In the genomic region with DNA sequence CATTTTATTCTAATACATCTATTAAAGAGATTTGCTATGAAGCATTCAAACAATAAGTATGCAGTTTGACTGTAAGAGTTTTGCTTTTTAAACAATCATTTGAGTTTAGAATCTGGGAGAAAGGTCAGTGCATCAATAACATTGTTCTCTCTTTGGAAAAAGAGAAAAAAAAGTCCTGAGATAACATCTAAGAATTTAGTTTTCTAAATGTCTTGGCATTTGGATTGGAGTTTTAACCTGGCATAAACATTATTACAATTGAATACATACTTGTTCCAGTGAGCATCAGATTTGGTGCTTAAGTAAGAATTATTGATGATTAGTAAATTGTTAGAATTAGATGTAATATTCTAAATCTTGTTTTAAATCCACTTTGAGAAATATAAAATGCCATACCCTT, we compare ENCODE assay signal across 32 cellular contexts.
"Had no signal": no experiment of that assay in that cellular context is flagged by ENCODE, and none has a peak within 500 bp of the region (broad histone marks: within the 10 kb centered on the region; RNA-seq: fewer than 3 reads in every experiment).

No MANE protein-coding gene starts in this region.

- ATAC-seq: activated CD4-positive, alpha-beta T cell treated with anti-CD3 and anti-CD28 coated beads for 36 hours; activated CD4-positive, CD25-positive, alpha-beta regulatory T cell treated with anti-CD3 and anti-CD28 coated beads, Interleukin-2, amount 50 U/mL, for 24 hours; activated CD8-positive, alpha-beta T cell treated with anti-CD3 and anti-CD28 coated beads, Interleukin-2, amount 10 ng/mL, durations not matched to agents 7 days and 5 days; body of pancreas; WTC11 had no signal

- H3K27ac Mint-ChIP-seq: activated CD4-positive, alpha-beta T cell treated with anti-CD3 and anti-CD28 coated beads for 36 hours; activated CD4-positive, alpha-beta T cell treated with anti-CD3 and anti-CD28 coated beads, Interleukin-2, amount 10 ng/mL, durations not matched to agents 7 days and 5 days; activated CD8-positive, alpha-beta T cell treated with anti-CD3 and anti-CD28 coated beads, Interleukin-2, amount 10 ng/mL, durations not matched to agents 7 days and 5 days; activated naive CD4-positive, alpha-beta T cell treated with anti-CD3 and anti-CD28 coated beads, Interleukin-2, amount 50 U/mL, for 24 hours; activated naive CD8-positive, alpha-beta T cell treated with anti-CD3 and anti-CD28 coated beads, Interleukin-2, amount 10 ng/mL, durations not matched to agents 7 days and 5 days; activated T-cell treated with anti-CD3 and anti-CD28 coated beads, Interleukin-2, amount 50 U/mL, for 24 hours; activated T-helper 2 cell treated with anti-CD3 and anti-CD28 coated beads, Interferon-gamma antibody, Interleukin-2, Interleukin-4, amounts not matched to agents 10 μg/mL and 5 μg/mL and 100 μg/mL, durations not matched to agents 14 hours and 24 hours and 36 hours; T-helper 2 cell treated with Interferon-gamma antibody and Interleukin-4, amounts not matched to agents 5 μg/mL and 100 μg/mL, for 36 hours; WTC11 had no signal

- H3K4me3 ChIP-seq: ascending aorta, body of pancreas, breast epithelium, MG63, Peyer's patch had no signal

- H3K36me3 Mint-ChIP-seq: activated naive CD4-positive, alpha-beta T cell treated with anti-CD3 and anti-CD28 coated beads, Interleukin-2, amount 50 U/mL, for 24 hours; activated naive CD8-positive, alpha-beta T cell treated with anti-CD3 and anti-CD28 coated beads, Interleukin-2, amount 10 ng/mL, durations not matched to agents 7 days and 5 days; WTC11 had no signal

- H3K9me3 ChIP-seq: ascending aorta, body of pancreas, breast epithelium, MG63, Peyer's patch had no signal

- H3K9me3 Mint-ChIP-seq: activated CD4-positive, alpha-beta T cell treated with anti-CD3 and anti-CD28 coated beads, Interleukin-2, amount 10 ng/mL, durations not matched to agents 7 days and 5 days; activated naive CD4-positive, alpha-beta T cell treated with anti-CD3 and anti-CD28 coated beads, Interleukin-2, amount 50 U/mL, for 24 hours; activated naive CD8-positive, alpha-beta T cell treated with anti-CD3 and anti-CD28 coated beads, Interleukin-2, amount 10 ng/mL, durations not matched to agents 7 days and 5 days; activated T-cell treated with anti-CD3 and anti-CD28 coated beads, Interleukin-2, amount 50 U/mL, for 24 hours; activated T-helper 2 cell treated with anti-CD3 and anti-CD28 coated beads, Interferon-gamma antibody, Interleukin-2, Interleukin-4, amounts not matched to agents 10 μg/mL and 5 μg/mL and 100 μg/mL, durations not matched to agents 14 hours and 24 hours and 36 hours; T-helper 2 cell treated with Interferon-gamma antibody and Interleukin-4, amounts not matched to agents 5 μg/mL and 100 μg/mL, for 36 hours; WTC11 had no signal

- H3K4me1 ChIP-seq: ascending aorta, body of pancreas, breast epithelium, Peyer's patch had no signal

- H3K36me3 ChIP-seq: ascending aorta, breast epithelium, MG63, Peyer's patch had no signal

- H3K27me3 ChIP-seq: ascending aorta, body of pancreas, breast epithelium, MG63, Peyer's patch had no signal

- H3K4me1 Mint-ChIP-seq: activated CD4-positive, alpha-beta T cell treated with anti-CD3 and anti-CD28 coated beads, Interleukin-2, amount 10 ng/mL, durations not matched to agents 7 days and 5 days; activated naive CD4-positive, alpha-beta T cell treated with anti-CD3 and anti-CD28 coated beads, Interleukin-2, amount 50 U/mL, for 24 hours; activated naive CD8-positive, alpha-beta T cell treated with anti-CD3 and anti-CD28 coated beads, Interleukin-2, amount 10 ng/mL, durations not matched to agents 7 days and 5 days; WTC11 had no signal

- DNase-seq: activated CD4-positive, alpha-beta T cell treated with anti-CD3 and anti-CD28 coated beads for 36 hours; activated CD4-positive, alpha-beta T cell treated with anti-CD3 and anti-CD28 coated beads, Interleukin-2, amount 10 ng/mL, durations not matched to agents 7 days and 5 days; activated CD4-positive, alpha-beta T cell treated with anti-CD3 and anti-CD28 coated beads, Interleukin-2, amount 50 U/mL, for 48 hours; activated CD8-positive, alpha-beta T cell treated with anti-CD3 and anti-CD28 coated beads, Interleukin-2, amount 10 ng/mL, durations not matched to agents 7 days and 5 days; activated gamma-delta T cell; activated naive CD4-positive, alpha-beta T cell treated with Interleukin-2 at 50 U/mL for 16 hours; activated naive CD8-positive, alpha-beta T cell treated with anti-CD3 and anti-CD28 coated beads, Interleukin-2, amount 10 ng/mL, durations not matched to agents 7 days and 5 days; activated T-cell treated with anti-CD3 and anti-CD28 coated beads, Interleukin-2, amount 50 U/mL, for 24 hours; amygdala; body of pancreas; Karpas-422; KBM-7; MG63; NCI-H1048; NCI-H1105 treated with DMSO at 0.1 percent for 48 hours; NCI-H1436; NCI-H1694; NCI-H1930; NCI-H2081 treated with DMSO at 0.1 percent for 48 hours; NCI-H226; NCI-H446 treated with DMSO at 0.1 percent for 48 hours; NCI-H524; Peyer's patch; RPMI8226; SHP77 treated with DMSO at 0.1 percent for 48 hours had no signal

- H3K4me3 Mint-ChIP-seq: activated CD4-positive, alpha-beta T cell treated with anti-CD3 and anti-CD28 coated beads for 36 hours; activated CD4-positive, alpha-beta T cell treated with anti-CD3 and anti-CD28 coated beads, Interleukin-2, amount 10 ng/mL, durations not matched to agents 7 days and 5 days; activated CD8-positive, alpha-beta T cell treated with anti-CD3 and anti-CD28 coated beads, Interleukin-2, amount 10 ng/mL, durations not matched to agents 7 days and 5 days; activated naive CD4-positive, alpha-beta T cell treated with anti-CD3 and anti-CD28 coated beads, Interleukin-2, amount 50 U/mL, for 24 hours; activated naive CD8-positive, alpha-beta T cell treated with anti-CD3 and anti-CD28 coated beads, Interleukin-2, amount 10 ng/mL, durations not matched to agents 7 days and 5 days; activated T-cell treated with anti-CD3 and anti-CD28 coated beads, Interleukin-2, amount 50 U/mL, for 24 hours; T-helper 2 cell treated with Interferon-gamma antibody and Interleukin-4, amounts not matched to agents 5 μg/mL and 100 μg/mL, for 36 hours; WTC11 had no signal

- H3K27ac ChIP-seq: ascending aorta, body of pancreas, breast epithelium, Peyer's patch had no signal
